In the genomic region with DNA sequence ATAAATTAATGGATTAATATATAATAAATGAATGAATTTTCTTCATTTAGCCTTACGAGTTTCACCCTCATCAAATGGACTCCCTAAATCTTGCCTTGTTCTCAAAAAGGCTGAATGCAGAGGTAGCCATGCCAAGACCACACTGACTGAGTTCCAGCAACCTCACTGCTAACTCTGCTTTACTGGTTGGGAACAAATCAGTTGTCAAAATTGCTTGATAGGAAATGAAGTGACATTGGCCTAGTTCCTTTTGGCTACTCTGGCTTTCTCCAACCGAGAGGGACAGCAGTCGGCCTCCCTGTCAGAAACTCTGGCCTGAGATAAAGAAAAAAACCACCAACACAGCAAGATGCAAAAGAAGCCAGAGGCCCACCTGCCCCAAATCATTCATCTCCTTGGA, we compare ENCODE assay signal across 1 cellular context.
TF ChIP-seq lines count a peak whose summit lies in the region.

No MANE protein-coding gene starts in this region.

TF ChIP-seq in GM23338, 12 proteins besides CTCF, POLR2A, EP300 and RAD21 (continued from another document):
- TF ChIP-seq, protein P1, sequence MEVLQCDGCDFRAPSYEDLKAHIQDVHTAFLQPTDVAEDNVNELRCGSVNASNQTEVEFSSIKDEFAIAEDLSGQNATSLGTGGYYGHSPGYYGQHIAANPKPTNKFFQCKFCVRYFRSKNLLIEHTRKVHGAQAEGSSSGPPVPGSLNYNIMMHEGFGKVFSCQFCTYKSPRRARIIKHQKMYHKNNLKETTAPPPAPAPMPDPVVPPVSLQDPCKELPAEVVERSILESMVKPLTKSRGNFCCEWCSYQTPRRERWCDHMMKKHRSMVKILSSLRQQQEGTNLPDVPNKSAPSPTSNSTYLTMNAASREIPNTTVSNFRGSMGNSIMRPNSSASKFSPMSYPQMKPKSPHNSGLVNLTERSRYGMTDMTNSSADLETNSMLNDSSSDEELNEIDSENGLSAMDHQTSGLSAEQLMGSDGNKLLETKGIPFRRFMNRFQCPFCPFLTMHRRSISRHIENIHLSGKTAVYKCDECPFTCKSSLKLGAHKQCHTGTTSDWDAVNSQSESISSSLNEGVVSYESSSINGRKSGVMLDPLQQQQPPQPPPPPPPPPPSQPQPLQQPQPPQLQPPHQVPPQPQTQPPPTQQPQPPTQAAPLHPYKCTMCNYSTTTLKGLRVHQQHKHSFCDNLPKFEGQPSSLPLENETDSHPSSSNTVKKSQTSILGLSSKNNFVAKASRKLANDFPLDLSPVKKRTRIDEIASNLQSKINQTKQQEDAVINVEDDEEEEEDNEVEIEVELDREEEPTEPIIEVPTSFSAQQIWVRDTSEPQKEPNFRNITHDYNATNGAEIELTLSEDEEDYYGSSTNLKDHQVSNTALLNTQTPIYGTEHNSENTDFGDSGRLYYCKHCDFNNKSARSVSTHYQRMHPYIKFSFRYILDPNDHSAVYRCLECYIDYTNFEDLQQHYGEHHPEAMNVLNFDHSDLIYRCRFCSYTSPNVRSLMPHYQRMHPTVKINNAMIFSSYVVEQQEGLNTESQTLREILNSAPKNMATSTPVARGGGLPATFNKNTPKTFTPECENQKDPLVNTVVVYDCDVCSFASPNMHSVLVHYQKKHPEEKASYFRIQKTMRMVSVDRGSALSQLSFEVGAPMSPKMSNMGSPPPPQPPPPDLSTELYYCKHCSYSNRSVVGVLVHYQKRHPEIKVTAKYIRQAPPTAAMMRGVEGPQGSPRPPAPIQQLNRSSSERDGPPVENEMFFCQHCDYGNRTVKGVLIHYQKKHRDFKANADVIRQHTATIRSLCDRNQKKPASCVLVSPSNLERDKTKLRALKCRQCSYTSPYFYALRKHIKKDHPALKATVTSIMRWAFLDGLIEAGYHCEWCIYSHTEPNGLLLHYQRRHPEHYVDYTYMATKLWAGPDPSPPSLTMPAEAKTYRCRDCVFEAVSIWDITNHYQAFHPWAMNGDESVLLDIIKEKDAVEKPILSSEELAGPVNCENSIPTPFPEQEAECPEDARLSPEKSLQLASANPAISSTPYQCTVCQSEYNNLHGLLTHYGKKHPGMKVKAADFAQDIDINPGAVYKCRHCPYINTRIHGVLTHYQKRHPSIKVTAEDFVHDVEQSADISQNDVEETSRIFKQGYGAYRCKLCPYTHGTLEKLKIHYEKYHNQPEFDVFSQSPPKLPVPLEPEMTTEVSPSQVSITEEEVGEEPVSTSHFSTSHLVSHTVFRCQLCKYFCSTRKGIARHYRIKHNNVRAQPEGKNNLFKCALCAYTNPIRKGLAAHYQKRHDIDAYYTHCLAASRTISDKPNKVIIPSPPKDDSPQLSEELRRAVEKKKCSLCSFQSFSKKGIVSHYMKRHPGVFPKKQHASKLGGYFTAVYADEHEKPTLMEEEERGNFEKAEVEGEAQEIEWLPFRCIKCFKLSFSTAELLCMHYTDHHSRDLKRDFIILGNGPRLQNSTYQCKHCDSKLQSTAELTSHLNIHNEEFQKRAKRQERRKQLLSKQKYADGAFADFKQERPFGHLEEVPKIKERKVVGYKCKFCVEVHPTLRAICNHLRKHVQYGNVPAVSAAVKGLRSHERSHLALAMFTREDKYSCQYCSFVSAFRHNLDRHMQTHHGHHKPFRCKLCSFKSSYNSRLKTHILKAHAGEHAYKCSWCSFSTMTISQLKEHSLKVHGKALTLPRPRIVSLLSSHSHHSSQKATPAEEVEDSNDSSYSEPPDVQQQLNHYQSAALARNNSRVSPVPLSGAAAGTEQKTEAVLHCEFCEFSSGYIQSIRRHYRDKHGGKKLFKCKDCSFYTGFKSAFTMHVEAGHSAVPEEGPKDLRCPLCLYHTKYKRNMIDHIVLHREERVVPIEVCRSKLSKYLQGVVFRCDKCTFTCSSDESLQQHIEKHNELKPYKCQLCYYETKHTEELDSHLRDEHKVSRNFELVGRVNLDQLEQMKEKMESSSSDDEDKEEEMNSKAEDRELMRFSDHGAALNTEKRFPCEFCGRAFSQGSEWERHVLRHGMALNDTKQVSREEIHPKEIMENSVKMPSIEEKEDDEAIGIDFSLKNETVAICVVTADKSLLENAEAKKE (CRISPR knock-in tag; IDR thresholded peaks at IDR 0.05): no peak
- no peak for TF ChIP-seq NANOG (IDR thresholded peaks at IDR 0.05; ENCODE audit: borderline replicate concordance)
- no peak for TF ChIP-seq POLR2AphosphoS5 (IDR thresholded peaks at IDR 0.05; ENCODE audit: low read depth)
